In the genomic region with DNA sequence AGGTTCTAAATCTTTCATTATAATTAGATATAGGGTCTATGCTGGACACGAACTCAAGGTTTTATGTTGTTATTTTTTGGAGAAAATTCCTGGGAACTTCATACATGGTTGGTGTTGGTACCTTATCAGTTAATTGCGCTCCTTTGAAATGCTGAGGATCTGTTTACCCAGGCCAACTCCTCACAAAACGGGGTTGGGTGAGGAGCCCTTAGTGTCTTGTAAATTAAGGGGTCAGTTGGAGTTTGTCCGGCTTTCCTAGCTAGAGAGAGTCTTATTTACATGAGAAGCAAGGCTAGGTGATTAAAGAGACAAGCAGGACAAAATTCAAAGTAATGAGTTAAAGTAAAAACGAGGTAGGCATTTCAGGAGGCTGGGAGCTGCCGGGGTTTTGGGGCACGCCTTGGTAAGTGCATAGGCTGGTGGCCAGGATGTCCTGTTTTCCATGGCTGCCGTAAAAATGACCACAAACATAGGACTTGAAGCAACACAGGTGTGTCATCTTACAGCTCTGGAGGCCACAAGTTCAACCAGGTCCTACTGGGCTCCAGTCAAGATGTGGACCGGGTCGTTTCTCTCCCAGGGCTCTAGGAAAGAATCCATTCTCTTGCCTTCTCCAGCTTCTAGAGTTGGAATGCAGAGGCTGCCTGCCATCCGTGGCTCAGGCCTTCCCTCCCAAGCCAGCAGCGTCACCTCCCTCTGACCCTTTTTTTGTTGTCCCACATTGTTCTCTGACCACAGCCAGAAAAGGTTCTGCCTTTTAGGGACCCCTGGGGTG, we compare ENCODE assay signal across 38 cellular contexts. TPM values are rescaled to one million over a fixed set of nuclear protein-coding genes. Genes with fewer than 3 reads are reported as not detected.
DNase-seq lines count a peak whose midpoint lies in the region; ATAC-seq and TF ChIP-seq lines count a peak whose summit lies in the region.
"Had no signal": no experiment of that assay in that cellular context is flagged by ENCODE, and none has a peak within 500 bp of the region (broad histone marks: within the 10 kb centered on the region; RNA-seq: fewer than 3 reads in every experiment).

No MANE protein-coding gene starts in this region.

- intact Hi-C loops in testis (cut with DNase I; ENCODE audit: low total_unique reads), result no loop called here
- intact Hi-C loops in MCF 10A (cut with micrococcal nuclease), result no loop called here

- BruUV-seq in MCF 10A (replicated peaks; lab: Mats Ljungman, UMichigan), result no TSS peak

- H3K36me3 Mint-ChIP-seq in MCF 10A (ENCODE audit: insufficient read depth, unreplicated experiment), result no peaks in the 10 kb centered on the region
- H3K36me3 Mint-ChIP-seq: activated CD4-positive, alpha-beta memory T cell treated with anti-CD3 and anti-CD28 coated beads for 36 hours; activated naive CD4-positive, alpha-beta T cell treated with anti-CD3 and anti-CD28 coated beads, Interleukin-2, amount 50 U/mL, for 24 hours; CD14-positive monocyte; T-cell had no signal

- 67% methylated on average over 12 of the region's 12 CpGs for WGBS in testis, 2 donors

- H3K36me3 ChIP-seq in NT2/D1 (ENCODE audit: insufficient read depth, insufficient read length, low read length), result no peaks in the 10 kb centered on the region
- H3K36me3 ChIP-seq in testis (ENCODE audit: low read depth, missing control alignments), result no peaks in the 10 kb centered on the region
- H3K36me3 ChIP-seq: colonic mucosa, left lung, SJSA1 had no signal

- no peaks in the 10 kb centered on the region for H3K9me3 Mint-ChIP-seq in MCF 10A (ENCODE audit: unreplicated experiment)
- H3K9me3 Mint-ChIP-seq: activated naive CD4-positive, alpha-beta T cell treated with anti-CD3 and anti-CD28 coated beads, Interleukin-2, amount 50 U/mL, for 24 hours had no signal

- H3K4me3 Mint-ChIP-seq in MCF 10A (ENCODE audit: unreplicated experiment), result no peak overlapping the region
- H3K4me3 Mint-ChIP-seq: activated CD4-positive, alpha-beta memory T cell treated with anti-CD3 and anti-CD28 coated beads for 36 hours; activated naive CD4-positive, alpha-beta T cell treated with anti-CD3 and anti-CD28 coated beads, Interleukin-2, amount 50 U/mL, for 24 hours; activated T-helper 1 cell treated with anti-CD3 and anti-CD28 coated beads, Interleukin-12 subunit alpha, Interleukin-12 subunit beta, Interleukin-2, Interleukin-4 antibody, amounts not matched to agents 30 ng/mL and 10 ng/mL and 1 ng/mL, durations not matched to agents 14 hours and 24 hours and 36 hours; CD14-positive monocyte; T-cell had no signal

- H3K27me3 Mint-ChIP-seq in MCF 10A (ENCODE audit: insufficient read depth, unreplicated experiment), result peaks cover 26% of the 10 kb centered on the region

- DNase-seq in activated effector memory CD4-positive, alpha-beta T cell treated with anti-CD3 and anti-CD28 coated beads, Interleukin-2, amount 50 U/mL, for 16 hours, result peak; percentile 34
- DNase-seq in activated effector memory CD4-positive, alpha-beta T cell treated with Interleukin-2 at 50 U/mL for 16 hours, result no peak
- DNase-seq in NT2/D1 (ENCODE audit: low read depth, low spot score) (no peak), islet precursor cell (peak; percentile 41), testis (peak; percentile 10), DMS114 treated with DMSO at 0.1 percent for 48 hours (lab: John Stamatoyannopoulos, UW; ENCODE audit: unreplicated experiment) (no peak), MCF 10A (ENCODE audit: unreplicated experiment) (no peak)
- DNase-seq: activated CD4-positive, alpha-beta memory T cell treated with anti-CD3 and anti-CD28 coated beads for 36 hours; activated CD4-positive, CD25-positive, alpha-beta regulatory T cell; activated CD8-positive, alpha-beta memory T cell treated with anti-CD3 and anti-CD28 coated beads, Interleukin-2, amount 50 U/mL, for 4 hours; anterior cingulate cortex; Calu3; colonic mucosa; DND-41; effector memory CD4-positive, alpha-beta T cell; GOT3; hypothalamus; NCI-H1092 treated with DMSO at 0.1 percent for 48 hours; NCI-H1694 treated with DMSO at 0.1 percent for 48 hours; NCI-H510A; RPMI8226; stimulated activated CD4-positive, alpha-beta T cell treated with anti-CD3 and anti-CD28 coated beads, Interleukin-12 subunit alpha, Interleukin-12 subunit beta, amount 100 ng/mL, for 4 hours; stimulated activated CD4-positive, alpha-beta T cell treated with anti-CD3 and anti-CD28 coated beads, Interleukin-4, amount 100 ng/mL, for 1 hour had no signal

- TF ChIP-seq POLR2A in testis (IDR thresholded peaks at IDR 0.05), result no peak

- H3K27ac Mint-ChIP-seq in MCF 10A (ENCODE audit: low read depth, unreplicated experiment), result no peak overlapping the region
- H3K27ac Mint-ChIP-seq: activated CD4-positive, alpha-beta memory T cell treated with anti-CD3 and anti-CD28 coated beads for 36 hours; activated naive CD4-positive, alpha-beta T cell treated with anti-CD3 and anti-CD28 coated beads, Interleukin-2, amount 50 U/mL, for 24 hours; activated T-helper 1 cell treated with anti-CD3 and anti-CD28 coated beads, Interleukin-12 subunit alpha, Interleukin-12 subunit beta, Interleukin-2, Interleukin-4 antibody, amounts not matched to agents 30 ng/mL and 10 ng/mL and 1 ng/mL, durations not matched to agents 14 hours and 24 hours and 36 hours; T-cell had no signal

- H3K4me1 Mint-ChIP-seq in MCF 10A (ENCODE audit: insufficient read depth, unreplicated experiment), result no peaks in the 10 kb centered on the region
- H3K4me1 Mint-ChIP-seq: activated naive CD4-positive, alpha-beta T cell treated with anti-CD3 and anti-CD28 coated beads, Interleukin-2, amount 50 U/mL, for 24 hours; CD14-positive monocyte; T-cell had no signal

- H3K9me3 ChIP-seq in NT2/D1 (ENCODE audit: insufficient read depth, low read length), result peaks cover 9% of the 10 kb centered on the region
- no peaks in the 10 kb centered on the region for H3K9me3 ChIP-seq in testis
- H3K9me3 ChIP-seq: colonic mucosa, SJSA1 had no signal

- H3K27me3 ChIP-seq in NT2/D1 (ENCODE audit: insufficient read depth, insufficient read length) (peaks cover 12% of the 10 kb centered on the region), testis (no peaks in the 10 kb centered on the region)
- H3K27me3 ChIP-seq: colonic mucosa, SJSA1 had no signal

- no peak overlapping the region for H3K27ac ChIP-seq in testis
- H3K27ac ChIP-seq: colonic mucosa, left lung, SJSA1 had no signal

- peak overlapping the region; percentile 43 for H3K9ac ChIP-seq in NT2/D1 (ENCODE audit: insufficient read length, low read depth)

- TF ChIP-seq CTCF in testis (IDR thresholded peaks at IDR 0.05) (no peak), MCF 10A (IDR thresholded peaks at IDR 0.05; ENCODE audit: unreplicated experiment) (no peak)

- no peak for ATAC-seq in GM21786 (IDR thresholded peaks at IDR 0.05; ENCODE audit: unreplicated experiment)
- ATAC-seq: K562, left lung, sciatic nerve, T-cell had no signal

- POLR2A ChIA-PET in MCF 10A (lab: Yijun Ruan, JAX), result no interaction called here

- CTCF ChIA-PET in MCF 10A (lab: Yijun Ruan, JAX), result no interaction called here

- no peak overlapping the region for H3K4me3 ChIP-seq in NT2/D1 (ENCODE audit: insufficient read length, low read depth)
- no peak overlapping the region for H3K4me3 ChIP-seq in testis
- H3K4me3 ChIP-seq: colonic mucosa, K562, left lung, SJSA1 had no signal

- H3K4me1 ChIP-seq in NT2/D1 (ENCODE audit: insufficient read depth, insufficient read length) (peaks cover 24% of the 10 kb centered on the region), testis (no peaks in the 10 kb centered on the region)
- H3K4me1 ChIP-seq: colonic mucosa, left lung, SJSA1 had no signal

RNA-seq across cellular contexts. Expression of a gene that starts 19.8 kb away (rescaled TPM):
- total RNA-seq in testis (10 to 100 TPM; 17.5 to 19.0 TPM), MCF 10A (2022) (not detected in 2 replicates)
- polyA plus RNA-seq in testis (ENCODE audit: insufficient read depth, low read depth, low replicate concordance), result 11.0 TPM
- total RNA-seq: A172; activated CD4-positive, alpha-beta memory T cell treated with anti-CD3 and anti-CD28 coated beads for 36 hours; activated T-helper 1 cell treated with anti-CD3 and anti-CD28 coated beads, Interleukin-12 subunit alpha, Interleukin-12 subunit beta, Interleukin-2, Interleukin-4 antibody, amounts not matched to agents 30 ng/mL and 10 ng/mL and 1 ng/mL, durations not matched to agents 14 hours and 24 hours and 36 hours; bronchial epithelial cell; Calu3; colonic mucosa; epithelial cell of proximal tubule; HT-29; K562; myocyte; SJSA1; T-cell; ureter had no signal
- polyA plus RNA-seq: CD14-positive monocyte, K562 had no signal

Comparison
In these comparisons a context has a peak if more than half of its experiments do, and no peak if none do; other contexts are left out.
1. DNase-seq: peak in activated effector memory CD4-positive, alpha-beta T cell treated with anti-CD3 and anti-CD28 coated beads, Interleukin-2, amount 50 U/mL, for 16 hours (single experiment), islet precursor cell (single experiment) and testis (single experiment); none in activated effector memory CD4-positive, alpha-beta T cell treated with Interleukin-2 at 50 U/mL for 16 hours (single experiment), NT2/D1 (single experiment), DMS114 treated with DMSO at 0.1 percent for 48 hours (single experiment) and MCF 10A (single experiment).
2. RNA of a gene that starts 19.8 kb away (total RNA-seq): 17.5 to 19.0 TPM in testis; not detected in MCF 10A; every median in the first group is over 10 times any median in the second.